ENCODE assay signal across 11 cellular contexts in the genomic region with DNA sequence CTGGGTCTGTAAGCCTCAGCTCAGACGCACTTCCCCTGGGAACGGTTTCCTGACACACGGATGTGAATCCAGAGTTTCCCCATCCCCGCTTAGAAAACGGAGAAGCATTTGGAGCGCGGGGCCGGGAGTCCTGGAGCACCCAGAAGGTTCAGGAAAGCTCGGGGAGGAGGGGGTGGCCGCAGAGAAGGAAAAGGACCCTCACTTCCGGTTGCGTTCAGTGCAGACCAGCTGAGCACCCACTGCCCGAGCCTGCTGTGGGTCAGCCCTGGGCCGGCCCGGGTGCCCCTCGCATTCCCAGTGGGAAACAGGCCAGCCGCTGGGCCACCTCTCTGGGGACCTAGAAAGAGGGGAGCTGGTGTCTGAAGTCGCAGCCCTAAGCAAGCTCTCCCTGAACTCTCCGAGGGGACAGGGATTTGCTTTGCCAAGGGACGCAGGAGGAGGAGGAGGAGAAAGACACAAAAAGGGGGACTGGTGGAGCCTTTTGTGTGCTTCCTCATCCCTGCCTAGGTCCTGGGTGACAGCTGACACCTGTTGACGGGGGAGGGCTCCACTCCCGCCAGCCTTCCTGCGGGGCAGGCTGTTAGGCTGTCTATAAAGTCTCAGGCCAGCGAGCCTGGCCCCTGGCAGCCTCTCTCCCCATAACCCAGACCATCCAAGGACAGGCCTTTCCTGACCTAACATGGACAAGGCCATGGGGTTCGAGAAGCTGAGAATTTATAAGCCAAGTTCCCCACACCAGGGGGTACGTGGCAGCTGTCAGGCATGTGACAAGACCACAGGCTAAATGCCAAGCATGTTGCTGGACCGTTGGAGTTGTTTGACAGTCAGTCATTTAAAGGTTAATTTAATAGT. TPM values are rescaled to one million over a fixed set of nuclear protein-coding genes. Genes with fewer than 3 reads are reported as not detected.
DNase-seq lines count a peak whose midpoint lies in the region; ATAC-seq and TF ChIP-seq lines count a peak whose summit lies in the region.
"Had no signal": no experiment of that assay in that cellular context is flagged by ENCODE, and none has a peak within 500 bp of the region (broad histone marks: within the 10 kb centered on the region; RNA-seq: fewer than 3 reads in every experiment).

No MANE protein-coding gene starts in this region.

- CTCF ChIA-PET in BJ (lab: Yijun Ruan, JAX): interaction anchor here (0.6 to 2.0 kb wide), 10 partner anchors 10 to 164 kb away, joined by 3 to 6 read pairs (median 3); no protein-coding TSS in a partner anchor
- CTCF ChIA-PET in activated naive CD4-positive, alpha-beta T cell treated with anti-CD3 and anti-CD28 coated beads for 36 hours (lab: Charles Lee): no interaction called here
- CTCF ChIA-PET in activated CD4-positive, alpha-beta T cell treated with anti-CD3 and anti-CD28 coated beads, Interleukin-2, amount 10 ng/mL, durations not matched to agents 7 days and 5 days (lab: Charles Lee): no interaction called here

- ATAC-seq in RWPE2 (ENCODE audit: low read depth): peak; percentile 4; the same call in 1 of the 3 replicates
- ATAC-seq in HG03108 (IDR thresholded peaks at IDR 0.05; ENCODE audit: unreplicated experiment): no peak

- peak overlapping the region; percentile 62 for H3K27ac ChIP-seq in RWPE2 (ENCODE audit: poor library complexity, severe bottlenecking)
- peak overlapping the region; percentile 66 for H3K27ac ChIP-seq in osteoblast (ENCODE audit: low read depth, low read length)

- H3K36me3 ChIP-seq in BJ (ENCODE audit: control insufficient read depth, insufficient read depth, low read length): peaks cover 6% of the 10 kb centered on the region
- H3K36me3 ChIP-seq in RWPE2 (ENCODE audit: low read depth): peaks cover 8% of the 10 kb centered on the region; the same call in 1 of the 2 replicates
- no peaks in the 10 kb centered on the region for H3K36me3 ChIP-seq in osteoblast (ENCODE audit: insufficient read depth, low read length)

- H3K4me3 Mint-ChIP-seq in activated naive CD4-positive, alpha-beta T cell treated with anti-CD3 and anti-CD28 coated beads for 36 hours: no peak overlapping the region
- no peak overlapping the region for H3K4me3 Mint-ChIP-seq in activated CD4-positive, alpha-beta T cell treated with anti-CD3 and anti-CD28 coated beads, Interleukin-2, amount 10 ng/mL, durations not matched to agents 7 days and 5 days

- H3K27me3 Mint-ChIP-seq in activated naive CD4-positive, alpha-beta T cell treated with anti-CD3 and anti-CD28 coated beads for 36 hours (ENCODE audit: low read depth): peaks cover 43% of the 10 kb centered on the region
- H3K27me3 Mint-ChIP-seq in activated CD4-positive, alpha-beta T cell treated with anti-CD3 and anti-CD28 coated beads, Interleukin-2, amount 10 ng/mL, durations not matched to agents 7 days and 5 days: peaks cover 46% of the 10 kb centered on the region

- POLR2A ChIA-PET in BJ (lab: Charles Lee): interaction anchor here (0.6 kb wide), 1 partner anchor 272 kb away, joined by 3 read pairs; no protein-coding TSS in a partner anchor
- POLR2A ChIA-PET in activated CD4-positive, alpha-beta T cell treated with anti-CD3 and anti-CD28 coated beads, Interleukin-2, amount 10 ng/mL, durations not matched to agents 7 days and 5 days (lab: Charles Lee): no interaction called here

- no peak for TF ChIP-seq CTCF in BJ (IDR thresholded peaks at IDR 0.05; ENCODE audit: insufficient read depth, low read depth, low read length)
- TF ChIP-seq CTCF in RWPE2 (IDR thresholded peaks at IDR 0.05; ENCODE audit: poor library complexity, severe bottlenecking): no peak
- no peak for TF ChIP-seq CTCF in foreskin fibroblast (IDR thresholded peaks at IDR 0.05; ENCODE audit: low read depth, low read length)
- TF ChIP-seq CTCF in osteoblast (IDR thresholded peaks at IDR 0.05; ENCODE audit: extremely low read depth, low read depth, low read length): no peak

- H4K20me1 ChIP-seq in osteoblast (ENCODE audit: insufficient read depth, low read length): peaks cover 33% of the 10 kb centered on the region

- peaks cover 6% of the 10 kb centered on the region for H3K9me3 Mint-ChIP-seq in activated naive CD4-positive, alpha-beta T cell treated with anti-CD3 and anti-CD28 coated beads for 36 hours
- peaks cover 5% of the 10 kb centered on the region for H3K9me3 Mint-ChIP-seq in activated CD4-positive, alpha-beta T cell treated with anti-CD3 and anti-CD28 coated beads, Interleukin-2, amount 10 ng/mL, durations not matched to agents 7 days and 5 days

- intact Hi-C loops in activated naive CD4-positive, alpha-beta T cell treated with anti-CD3 and anti-CD28 coated beads for 36 hours (cut with micrococcal nuclease): no loop called here

- H3K79me2 ChIP-seq in osteoblast (ENCODE audit: insufficient read depth, low read length): peaks cover 53% of the 10 kb centered on the region

- H3K36me3 Mint-ChIP-seq in activated naive CD4-positive, alpha-beta T cell treated with anti-CD3 and anti-CD28 coated beads for 36 hours (ENCODE audit: low read depth): peaks cover 3% of the 10 kb centered on the region
- no peaks in the 10 kb centered on the region for H3K36me3 Mint-ChIP-seq in activated CD4-positive, alpha-beta T cell treated with anti-CD3 and anti-CD28 coated beads, Interleukin-2, amount 10 ng/mL, durations not matched to agents 7 days and 5 days (ENCODE audit: low read depth)

- H2AFZ ChIP-seq in osteoblast (ENCODE audit: low read length): peak overlapping the region; percentile 96

- H3K4me2 ChIP-seq in osteoblast (ENCODE audit: insufficient read depth, low read length): peak overlapping the region; percentile 91

- H3K4me1 Mint-ChIP-seq in activated naive CD4-positive, alpha-beta T cell treated with anti-CD3 and anti-CD28 coated beads for 36 hours (ENCODE audit: low read depth): peaks cover 12% of the 10 kb centered on the region
- H3K4me1 Mint-ChIP-seq in activated CD4-positive, alpha-beta T cell treated with anti-CD3 and anti-CD28 coated beads, Interleukin-2, amount 10 ng/mL, durations not matched to agents 7 days and 5 days: peaks cover 5% of the 10 kb centered on the region

- no peak overlapping the region for H3K27ac Mint-ChIP-seq in activated naive CD4-positive, alpha-beta T cell treated with anti-CD3 and anti-CD28 coated beads for 36 hours
- no peak overlapping the region for H3K27ac Mint-ChIP-seq in activated CD4-positive, alpha-beta T cell treated with anti-CD3 and anti-CD28 coated beads, Interleukin-2, amount 10 ng/mL, durations not matched to agents 7 days and 5 days
- H3K27ac Mint-ChIP-seq: activated CD4-positive, alpha-beta memory T cell treated with anti-CD3 and anti-CD28 coated beads, Interleukin-2, amount 10 ng/mL, durations not matched to agents 7 days and 5 days had no signal

- no peaks in the 10 kb centered on the region for H3K27me3 ChIP-seq in BJ (ENCODE audit: control insufficient read depth, insufficient read depth, low read length)
- H3K27me3 ChIP-seq in RWPE2 (ENCODE audit: insufficient read depth, poor library complexity, severe bottlenecking): no peaks in the 10 kb centered on the region
- H3K27me3 ChIP-seq in osteoblast (ENCODE audit: insufficient read depth, low read length): no peaks in the 10 kb centered on the region

- no peaks in the 10 kb centered on the region for H3K9me3 ChIP-seq in RWPE2 (ENCODE audit: severe bottlenecking)
- no peaks in the 10 kb centered on the region for H3K9me3 ChIP-seq in osteoblast (ENCODE audit: low read depth, low read length)

- no peak for DNase-seq in BJ (ENCODE audit: low read depth)
- no peak for DNase-seq in RWPE2 (ENCODE audit: low spot score)
- no peak for DNase-seq in foreskin fibroblast
- DNase-seq in osteoblast (ENCODE audit: insufficient read length, low spot score, missing footprints): no peak
- no peak for DNase-seq in NCI-H748 treated with DMSO at 0.1 percent for 48 hours (lab: John Stamatoyannopoulos, UW)
- DNase-seq in activated naive CD4-positive, alpha-beta T cell treated with anti-CD3 and anti-CD28 coated beads for 36 hours: no peak
- no peak for DNase-seq in activated CD4-positive, alpha-beta T cell treated with anti-CD3 and anti-CD28 coated beads, Interleukin-2, amount 10 ng/mL, durations not matched to agents 7 days and 5 days
- DNase-seq: DND-41, NCI-H2081 treated with DMSO at 0.1 percent for 48 hours had no signal

- H3K4me3 ChIP-seq in BJ (ENCODE audit: low read depth, low read length) (peak overlapping the region; percentile 68), RWPE2 (ENCODE audit: severe bottlenecking) (peak overlapping the region; percentile 78), foreskin fibroblast (ENCODE audit: low read depth in 1 of 2, low read length in 2 of 2) (peak overlapping the region; percentile 77 to 78), osteoblast (ENCODE audit: insufficient read depth, low read length) (peak overlapping the region; percentile 87)

- H3K4me1 ChIP-seq in RWPE2 (ENCODE audit: insufficient read depth, poor library complexity, severe bottlenecking): peaks cover 18% of the 10 kb centered on the region
- peaks cover 38% of the 10 kb centered on the region for H3K4me1 ChIP-seq in osteoblast (ENCODE audit: insufficient read depth, low read length)

RNA-seq across cellular contexts. Expression of gene EVC2, which starts 0.7 kb away (rescaled TPM):
- polyA plus RNA-seq in BJ (2011; rRNA removed): 2.2 and 2.3 TPM in 2 replicates
- polyA minus RNA-seq in BJ (2011; rRNA and poly(A)+ RNA removed): 6.2 and 7.3 TPM in 2 replicates
- total RNA-seq in osteoblast: 17.4 and 19.2 TPM in 2 replicates
- total RNA-seq in activated naive CD4-positive, alpha-beta T cell treated with anti-CD3 and anti-CD28 coated beads for 36 hours: not detected
- under 1 TPM; 0.56 to 0.72 TPM for total RNA-seq in activated CD4-positive, alpha-beta T cell treated with anti-CD3 and anti-CD28 coated beads, Interleukin-2, amount 10 ng/mL, durations not matched to agents 7 days and 5 days

RNA-seq across cellular contexts. Expression of gene EVC, which starts 1.9 kb away (rescaled TPM):
- polyA plus RNA-seq in BJ (2011; rRNA removed): 10.0 and 12.8 TPM in 2 replicates
- 15.3 and 20.8 TPM in 2 replicates for polyA minus RNA-seq in BJ (2011; rRNA and poly(A)+ RNA removed)
- total RNA-seq in osteoblast: 67.8 and 69.1 TPM in 2 replicates
- total RNA-seq in activated naive CD4-positive, alpha-beta T cell treated with anti-CD3 and anti-CD28 coated beads for 36 hours: under 1 TPM in 1 of 2 experiments, not detected in 1; 0.17 TPM
- total RNA-seq in activated CD4-positive, alpha-beta T cell treated with anti-CD3 and anti-CD28 coated beads, Interleukin-2, amount 10 ng/mL, durations not matched to agents 7 days and 5 days: 1 to 10 TPM in 1 of 2 experiments, under 1 TPM in 1; 0.69 to 1.3 TPM

Comparison
In these comparisons a context has a peak if more than half of its experiments do, and no peak if none do; other contexts are left out.
1. RNA of gene EVC2, which starts 0.7 kb away (total RNA-seq): 17.4 to 19.2 TPM in osteoblast; 0.56 to 0.72 TPM in activated CD4-positive, alpha-beta T cell treated with anti-CD3 and anti-CD28 coated beads, Interleukin-2, amount 10 ng/mL, durations not matched to agents 7 days and 5 days and not detected in activated naive CD4-positive, alpha-beta T cell treated with anti-CD3 and anti-CD28 coated beads for 36 hours; every median in the first group is over 10 times any median in the second.
2. RNA of gene EVC, which starts 1.9 kb away (total RNA-seq): 67.8 to 69.1 TPM in osteoblast; 0.69 to 1.3 TPM in activated CD4-positive, alpha-beta T cell treated with anti-CD3 and anti-CD28 coated beads, Interleukin-2, amount 10 ng/mL, durations not matched to agents 7 days and 5 days and 0.17 TPM in activated naive CD4-positive, alpha-beta T cell treated with anti-CD3 and anti-CD28 coated beads for 36 hours; every median in the first group is over 10 times any median in the second.
3. Peak in every context shown above with its lines, with median percentiles within 50 percentile points of each other: H3K4me3 ChIP-seq.